27 cellular contexts compared by ENCODE assay signal in the genomic region with DNA sequence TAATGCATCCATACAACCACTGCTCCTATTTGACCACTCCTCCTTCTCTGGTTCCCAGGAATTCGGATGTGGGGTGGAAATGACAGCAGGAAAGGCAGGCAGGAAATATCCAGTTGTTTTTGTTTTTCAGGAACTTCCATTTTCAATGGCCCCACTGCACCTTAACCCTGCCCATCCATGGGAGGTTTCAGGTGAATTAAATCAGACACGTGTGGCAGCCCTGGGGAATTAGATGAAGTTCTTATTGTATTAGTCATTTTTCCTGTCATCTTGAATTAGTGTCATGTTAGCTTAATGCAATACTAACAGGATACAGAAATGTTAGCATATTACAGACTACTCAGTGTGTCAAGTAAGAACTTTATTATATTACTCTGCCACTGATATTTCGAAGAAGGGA.
A peak's percentile ranks its signal among the peaks of the same experiment; 100 is the strongest.
DNase-seq lines count a peak whose midpoint lies in the region; ATAC-seq, FAIRE-seq and TF ChIP-seq lines count a peak whose summit lies in the region.
"Had no signal": no experiment of that assay in that cellular context is flagged by ENCODE, and none has a peak within 500 bp of the region (broad histone marks: within the 10 kb centered on the region; RNA-seq: fewer than 3 reads in every experiment).

No MANE protein-coding gene starts in this region.

- H3K4me3 ChIP-seq in PC-3 (ENCODE audit: low read length) (no peak overlapping the region), epithelial cell of esophagus (ENCODE audit: low read length) (no peak overlapping the region), retinal pigment epithelial cell (ENCODE audit: low read length) (no peak overlapping the region), small intestine (ENCODE audit: low read depth in 1 of 2, low read length in 2 of 2) (no peak overlapping the region), hepatocyte (no peak overlapping the region)
- H3K4me3 ChIP-seq: A549, GM12878, GM23338, SK-N-MC had no signal

- H3K27ac ChIP-seq in PC-3 (ENCODE audit: low read length) (no peak overlapping the region), small intestine (ENCODE audit: low read depth in 1 of 2, low read length in 1 of 2) (no peak overlapping the region), hepatocyte (no peak overlapping the region)
- H3K27ac ChIP-seq: A549, C4-2B, SK-N-MC had no signal

- intact Hi-C loops in PC-3 (cut with micrococcal nuclease) = no loop called here

- BruUV-seq in PC-3 (replicated peaks; lab: Mats Ljungman, UMichigan) = no TSS peak

- CTCF ChIA-PET in PC-3 (lab: Charles Lee) = no interaction called here

- H3K9me3 ChIP-seq in PC-3 (ENCODE audit: low read length) (no peaks in the 10 kb centered on the region), small intestine (ENCODE audit: control insufficient read depth, low read depth) (no peaks in the 10 kb centered on the region), hepatocyte (ENCODE audit: low read depth) (no peaks in the 10 kb centered on the region)
- H3K9me3 ChIP-seq: A549 had no signal

- POLR2A ChIA-PET in PC-3 (lab: Charles Lee; ENCODE audit: unreplicated experiment) = no interaction called here

- no peak for FAIRE-seq in small intestine (lab: Jason Lieb, UNC)
- FAIRE-seq: A549, GM12878 had no signal

- H3K9ac ChIP-seq in PC-3 (ENCODE audit: low read length) = no peak overlapping the region

- H3K4me2 ChIP-seq in PC-3 (ENCODE audit: low read length) (no peak overlapping the region), hepatocyte (no peak overlapping the region)
- H3K4me2 ChIP-seq: A549, GM23338 had no signal

- H3K4me1 ChIP-seq in PC-3 (ENCODE audit: insufficient read depth, low read length) (no peaks in the 10 kb centered on the region), small intestine (ENCODE audit: control insufficient read depth in 2 of 2, insufficient read depth in 1 of 2, low read depth in 1 of 2, low read length in 1 of 2) (no peaks in the 10 kb centered on the region), hepatocyte (ENCODE audit: insufficient read depth) (no peaks in the 10 kb centered on the region)
- H3K4me1 ChIP-seq: A549 had no signal

- H3K36me3 ChIP-seq in PC-3 (ENCODE audit: low read depth, low read length) = no peaks in the 10 kb centered on the region
- H3K36me3 ChIP-seq in small intestine (ENCODE audit: control insufficient read depth in 2 of 2, insufficient read depth in 2 of 2, low read length in 2 of 2) = no peaks in the 10 kb centered on the region
- H3K36me3 ChIP-seq in hepatocyte (replicated peaks; ENCODE audit: insufficient read depth, low read depth) = no peaks in the 10 kb centered on the region

- DNase-seq in PC-3 (peak; percentile 2), SW480 (ENCODE audit: low spot score) (peak; percentile 54), epithelial cell of esophagus (ENCODE audit: low read depth) (peak; percentile 36), retinal pigment epithelial cell (ENCODE audit: low read depth) (peak; percentile 79), small intestine (no peak), hepatocyte (ENCODE audit: low spot score) (no peak)
- no peak for DNase-seq in activated naive CD4-positive, alpha-beta T cell treated with anti-CD3 and anti-CD28 coated beads, Interleukin-2, amount 50 U/mL, for 16 hours
- DNase-seq: CD8-positive, alpha-beta memory T cell; DMS 273 treated with DMSO at 0.1 percent for 48 hours; DMS79; EL; GDM1; H9; NCI-H1092 treated with DMSO at 0.1 percent for 48 hours; NCI-H1436 treated with DMSO at 0.1 percent for 48 hours; NCI-H187 treated with DMSO at 0.1 percent for 48 hours; NCI-H2107; NCI-H524; NCI-H748 treated with DMSO at 0.1 percent for 48 hours; NK-92 treated with Interleukin-12 subunit alpha and Interleukin-12 subunit beta, amount 100 ng/mL, for 24 hours; RPMI8226; SHP77 treated with DMSO at 0.1 percent for 48 hours had no signal

- H2AFZ ChIP-seq in PC-3 (ENCODE audit: low read length) (no peak overlapping the region), hepatocyte (no peak overlapping the region)
- H2AFZ ChIP-seq: GM23338 had no signal

- ATAC-seq in PC-3 = no peak
- ATAC-seq: A549, GM12878, GM23338 had no signal

- H3K27me3 ChIP-seq in PC-3 (ENCODE audit: low read length) (no peaks in the 10 kb centered on the region), small intestine (ENCODE audit: control insufficient read depth in 2 of 2, insufficient read depth in 2 of 2, low read length in 2 of 2) (no peaks in the 10 kb centered on the region), hepatocyte (no peaks in the 10 kb centered on the region)

- H3K9me2 ChIP-seq in PC-3 (replicated peaks; ENCODE audit: low read length) (no peaks in the 10 kb centered on the region), hepatocyte (replicated peaks; ENCODE audit: insufficient read depth) (no peaks in the 10 kb centered on the region)

- WGBS in small intestine, 3 donors = 58 to 73% (median 61%) methylated on average over 3 of the region's 3 CpGs
- WGBS in hepatocyte (ENCODE audit: low lambda C conversion rate, missing lambda C conversion rate) = 69% methylated on average over 3 of the region's 3 CpGs

- no peaks in the 10 kb centered on the region for H3K79me2 ChIP-seq in PC-3 (ENCODE audit: low read length)
- no peaks in the 10 kb centered on the region for H3K79me2 ChIP-seq in hepatocyte

- TF ChIP-seq CTCF in PC-3 (conservative IDR thresholded peaks at IDR 0.05; ENCODE audit: low read depth, low read length) (no peak), epithelial cell of esophagus (IDR thresholded peaks at IDR 0.05; ENCODE audit: insufficient read depth, low read depth, low read length, missing control alignments) (no peak), retinal pigment epithelial cell (conservative IDR thresholded peaks at IDR 0.05; ENCODE audit: low read depth, low read length) (no peak), hepatocyte (IDR thresholded peaks at IDR 0.05; ENCODE audit: poor library complexity) (no peak)

- H4K20me1 ChIP-seq in PC-3 (ENCODE audit: low read length) = no peaks in the 10 kb centered on the region
- no peaks in the 10 kb centered on the region for H4K20me1 ChIP-seq in hepatocyte (ENCODE audit: insufficient read depth, poor library complexity, severe bottlenecking)

- H3F3A ChIP-seq in PC-3 (ENCODE audit: low read length, unreplicated experiment) = no peaks in the 10 kb centered on the region

Comparison
In these comparisons a context has a peak if more than half of its experiments do, and no peak if none do; other contexts are left out.
1. DNase-seq: peak in PC-3 (single experiment), SW480 (single experiment), epithelial cell of esophagus (single experiment) and retinal pigment epithelial cell (single experiment); none in small intestine (single experiment), hepatocyte (single experiment) and activated naive CD4-positive, alpha-beta T cell treated with anti-CD3 and anti-CD28 coated beads, Interleukin-2, amount 50 U/mL, for 16 hours (single experiment).